Comparison of ENCODE assay signal across 13 cellular contexts in the genomic region with DNA sequence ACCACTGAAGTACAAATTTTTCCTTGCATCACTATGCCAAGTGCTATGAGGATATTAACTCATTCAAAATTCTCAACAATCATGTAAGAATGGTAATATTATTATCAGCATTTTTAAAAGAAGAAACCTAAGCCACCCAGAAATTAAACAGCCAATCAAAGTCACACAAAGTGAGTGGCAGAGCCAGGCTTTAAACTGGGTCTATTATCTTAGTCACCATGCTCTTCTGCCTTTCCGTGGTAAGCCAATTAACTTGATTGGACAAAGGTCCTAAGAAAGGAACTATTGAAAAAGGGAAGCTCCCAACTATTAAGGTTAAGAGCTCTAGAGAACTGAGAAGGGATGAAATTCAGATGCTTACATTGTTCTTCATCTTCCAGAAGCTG.
DNase-seq lines count a peak whose midpoint lies in the region; ATAC-seq lines count a peak whose summit lies in the region.
"Had no signal": no experiment of that assay in that cellular context is flagged by ENCODE, and none has a peak within 500 bp of the region (broad histone marks: within the 10 kb centered on the region; RNA-seq: fewer than 3 reads in every experiment).

No MANE protein-coding gene starts in this region.

- H3K9me3 ChIP-seq in CD4-positive, alpha-beta memory T cell (ENCODE audit: control insufficient read depth in 1 of 2, low read length in 2 of 2): no peaks in the 10 kb centered on the region
- H3K9me3 ChIP-seq: adrenal gland had no signal

- peak overlapping the region; percentile 9 to 41 for H3K4me3 ChIP-seq in CD4-positive, alpha-beta memory T cell (ENCODE audit: low read length in 2 of 2)
- H3K4me3 ChIP-seq: adrenal gland had no signal

- no peaks in the 10 kb centered on the region for H3K36me3 Mint-ChIP-seq in CD4-positive, alpha-beta memory T cell
- peaks cover 0 to 4% of the 10 kb centered on the region in 2 donors for H3K36me3 Mint-ChIP-seq in activated naive CD4-positive, alpha-beta T cell treated with anti-CD3 and anti-CD28 coated beads, Interleukin-2, amount 50 U/mL, for 72 hours

- H3K27me3 Mint-ChIP-seq in CD4-positive, alpha-beta memory T cell: no peaks in the 10 kb centered on the region

- peaks cover 21 to 57% (median 34%) of the 10 kb centered on the region in 4 donors for H3K4me1 Mint-ChIP-seq in CD4-positive, alpha-beta memory T cell

- H3K27ac Mint-ChIP-seq in CD4-positive, alpha-beta memory T cell: peak overlapping the region; percentile 85 to 94 (median 90)
- peak overlapping the region; percentile 89 to 93 for H3K27ac Mint-ChIP-seq in activated naive CD4-positive, alpha-beta T cell treated with anti-CD3 and anti-CD28 coated beads, Interleukin-2, amount 50 U/mL, for 72 hours

- no peaks in the 10 kb centered on the region for H3K27me3 ChIP-seq in CD4-positive, alpha-beta memory T cell (ENCODE audit: insufficient read depth, low read length)

- H3K36me3 ChIP-seq in CD4-positive, alpha-beta memory T cell (ENCODE audit: insufficient read depth, low read length): no peaks in the 10 kb centered on the region
- H3K36me3 ChIP-seq: adrenal gland had no signal

- peaks cover 35% of the 10 kb centered on the region for H3K4me1 ChIP-seq in CD4-positive, alpha-beta memory T cell (ENCODE audit: insufficient read depth, low read length)
- H3K4me1 ChIP-seq: adrenal gland had no signal

- intact Hi-C loops in CD4-positive, alpha-beta memory T cell (cut with micrococcal nuclease): loop anchor here (2.0 kb wide), 1 partner anchor 46 kb away; no protein-coding TSS in a partner anchor

- peak overlapping the region; percentile 54 for H3K27ac ChIP-seq in CD4-positive, alpha-beta memory T cell (ENCODE audit: low read depth, low read length)
- H3K27ac ChIP-seq: adrenal gland had no signal

- CTCF ChIA-PET in CD4-positive, alpha-beta memory T cell (lab: Charles Lee; ENCODE audit: partially characterized antibody): interaction anchor here (2.0 kb wide), 1 partner anchor 15 kb away, joined by 7 read pairs; no protein-coding TSS in a partner anchor

- ATAC-seq in GM18867 (IDR thresholded peaks at IDR 0.05; ENCODE audit: unreplicated experiment) (peak; percentile 16), HG03045 (IDR thresholded peaks at IDR 0.05; ENCODE audit: unreplicated experiment) (peak; percentile 19), HG03460 (IDR thresholded peaks at IDR 0.05; ENCODE audit: unreplicated experiment) (no peak)
- no peak for ATAC-seq in activated naive CD4-positive, alpha-beta T cell treated with anti-CD3 and anti-CD28 coated beads, Interleukin-2, amount 50 U/mL, for 72 hours

- no peak for DNase-seq in CD4-positive, alpha-beta memory T cell
- no peak for DNase-seq in activated naive CD4-positive, alpha-beta T cell treated with anti-CD3 and anti-CD28 coated beads, Interleukin-2, amount 50 U/mL, for 72 hours (ENCODE audit: low spot score in 2 of 2)
- DNase-seq in ecto neural progenitor cell (ENCODE audit: low spot score) (no peak), germinal center (ENCODE audit: low spot score) (no peak)
- no peak for DNase-seq in stimulated activated CD4-positive, alpha-beta T cell treated with anti-CD3 and anti-CD28 coated beads, Interleukin-4, amount 100 ng/mL, for 4 hours
- DNase-seq: activated CD4-positive, CD25-positive, alpha-beta regulatory T cell; adrenal gland; C1 segment of cervical spinal cord; NCI-H1092 treated with DMSO at 0.1 percent for 48 hours; NCI-H748 treated with DMSO at 0.1 percent for 48 hours had no signal

- no peaks in the 10 kb centered on the region for H3K9me3 Mint-ChIP-seq in CD4-positive, alpha-beta memory T cell
- H3K9me3 Mint-ChIP-seq in activated naive CD4-positive, alpha-beta T cell treated with anti-CD3 and anti-CD28 coated beads, Interleukin-2, amount 50 U/mL, for 72 hours: peaks cover 6% of the 10 kb centered on the region in 2 donors

- POLR2A ChIA-PET in CD4-positive, alpha-beta memory T cell (lab: Charles Lee; ENCODE audit: partially characterized antibody): no interaction called here

- peak overlapping the region; percentile 73 to 93 (median 86) for H3K4me3 Mint-ChIP-seq in CD4-positive, alpha-beta memory T cell

Comparison
In these comparisons a context has a peak if more than half of its experiments do, and no peak if none do; other contexts are left out.
1. ATAC-seq: peak in GM18867 (single experiment) and HG03045 (single experiment); none in activated naive CD4-positive, alpha-beta T cell treated with anti-CD3 and anti-CD28 coated beads, Interleukin-2, amount 50 U/mL, for 72 hours (0 of 2) and HG03460 (single experiment).